11 cellular contexts compared by ENCODE assay signal in genomic region chr1:6447016-6447817, GRCh38. TPM values are rescaled to one million over a fixed set of nuclear protein-coding genes. Genes with fewer than 3 reads are reported as not detected.
DNase-seq lines count a peak whose midpoint lies in the region; ATAC-seq lines count a peak whose summit lies in the region.
"Had no signal": no experiment of that assay in that cellular context is flagged by ENCODE, and none has a peak within 500 bp of the region (broad histone marks: within the 10 kb centered on the region; RNA-seq: fewer than 3 reads in every experiment).

No MANE protein-coding gene starts in this region.

- H3K4me3 Mint-ChIP-seq in activated T-cell treated with anti-CD3 and anti-CD28 coated beads, Interleukin-2, amount 50 U/mL, for 4 hours: peak overlapping the region; percentile 54
- H3K4me3 Mint-ChIP-seq in stimulated activated memory B cell treated with anti-CD40 and anti-IgM and Interleukin-4, amounts not matched to agents 10 μg/mL and 1 μg/mL and 100 μg/mL, for 72 hours: peak overlapping the region; percentile 61

- H3K27me3 ChIP-seq in iPS DF 6.9 (ENCODE audit: control insufficient read depth, insufficient read depth, low read length): no peaks in the 10 kb centered on the region

- H3K9me3 ChIP-seq in iPS DF 6.9 (ENCODE audit: control insufficient read depth, insufficient read depth, low read length): no peaks in the 10 kb centered on the region

- no peak overlapping the region for H3K27ac Mint-ChIP-seq in stimulated activated memory B cell treated with anti-CD40 and anti-IgM and Interleukin-4, amounts not matched to agents 10 μg/mL and 1 μg/mL and 100 μg/mL, for 72 hours

- H3K9me3 Mint-ChIP-seq in activated T-cell treated with anti-CD3 and anti-CD28 coated beads, Interleukin-2, amount 50 U/mL, for 4 hours: no peaks in the 10 kb centered on the region
- no peaks in the 10 kb centered on the region for H3K9me3 Mint-ChIP-seq in stimulated activated memory B cell treated with anti-CD40 and anti-IgM and Interleukin-4, amounts not matched to agents 10 μg/mL and 1 μg/mL and 100 μg/mL, for 72 hours

- H3K36me3 Mint-ChIP-seq in activated T-cell treated with anti-CD3 and anti-CD28 coated beads, Interleukin-2, amount 50 U/mL, for 4 hours (ENCODE audit: insufficient read depth): no peaks in the 10 kb centered on the region
- H3K36me3 Mint-ChIP-seq in stimulated activated memory B cell treated with anti-CD40 and anti-IgM and Interleukin-4, amounts not matched to agents 10 μg/mL and 1 μg/mL and 100 μg/mL, for 72 hours: no peaks in the 10 kb centered on the region

- H3K27me3 Mint-ChIP-seq in activated T-cell treated with anti-CD3 and anti-CD28 coated beads, Interleukin-2, amount 50 U/mL, for 4 hours (ENCODE audit: low read depth): peaks cover 42% of the 10 kb centered on the region
- peaks cover 88% of the 10 kb centered on the region for H3K27me3 Mint-ChIP-seq in stimulated activated memory B cell treated with anti-CD40 and anti-IgM and Interleukin-4, amounts not matched to agents 10 μg/mL and 1 μg/mL and 100 μg/mL, for 72 hours

- H3K4me1 ChIP-seq in iPS DF 6.9 (ENCODE audit: control insufficient read depth, insufficient read depth, low read length): peaks cover 9% of the 10 kb centered on the region; the same call in 1 of the 2 replicates

- peak overlapping the region; percentile 22; the same call in 1 of the 2 replicates for H3K4me3 ChIP-seq in iPS DF 6.9 (ENCODE audit: low read length)
- H3K4me3 ChIP-seq: PC-9 had no signal

- H3K4me1 Mint-ChIP-seq in activated T-cell treated with anti-CD3 and anti-CD28 coated beads, Interleukin-2, amount 50 U/mL, for 4 hours (ENCODE audit: low read depth): peaks cover 20% of the 10 kb centered on the region
- H3K4me1 Mint-ChIP-seq in stimulated activated memory B cell treated with anti-CD40 and anti-IgM and Interleukin-4, amounts not matched to agents 10 μg/mL and 1 μg/mL and 100 μg/mL, for 72 hours: peaks cover 21% of the 10 kb centered on the region

- no peak for ATAC-seq in activated T-cell treated with anti-CD3 and anti-CD28 coated beads, Interleukin-2, amount 50 U/mL, for 4 hours
- no peak for ATAC-seq in stimulated activated memory B cell treated with anti-CD40 and anti-IgM and Interleukin-4, amounts not matched to agents 10 μg/mL and 1 μg/mL and 100 μg/mL, for 72 hours
- no peak for ATAC-seq in HG03095 (IDR thresholded peaks at IDR 0.05; ENCODE audit: unreplicated experiment)

- H3K36me3 ChIP-seq in iPS DF 6.9 (ENCODE audit: control insufficient read depth, insufficient read depth, low read length): no peaks in the 10 kb centered on the region

- DNase-seq in activated T-cell treated with anti-CD3 and anti-CD28 coated beads, Interleukin-2, amount 50 U/mL, for 4 hours: no peak
- DNase-seq in activated T-cell treated with anti-CD3 and anti-CD28 coated beads, Interleukin-2, amount 50 U/mL, for 48 hours: no peak
- peak; percentile 46 for DNase-seq in NCI-H526 treated with DMSO at 0.1 percent for 48 hours (lab: John Stamatoyannopoulos, UW)
- no peak for DNase-seq in iPS DF 6.9 (ENCODE audit: low read depth, low spot score)
- no peak for DNase-seq in NCI-H2107 treated with DMSO at 0.1 percent for 48 hours (lab: John Stamatoyannopoulos, UW; ENCODE audit: unreplicated experiment)
- DNase-seq in HK-2 (ENCODE audit: unreplicated experiment): no peak
- DNase-seq: activated CD4-positive, alpha-beta T cell treated with anti-CD3 and anti-CD28 coated beads for 48 hours; PC-9 had no signal

- H3K27ac ChIP-seq in iPS DF 6.9 (ENCODE audit: low read length): no peak overlapping the region
- H3K27ac ChIP-seq: PC-9 had no signal

- no CpG with 5 or more reads among the region's 67 CpGs for WGBS in iPS DF 6.9 (ENCODE audit: insufficient coverage, insufficient read length)

RNA-seq across cellular contexts. Expression of gene TNFRSF25, which starts 18.8 kb away (rescaled TPM):
- total RNA-seq in activated T-cell treated with anti-CD3 and anti-CD28 coated beads, Interleukin-2, amount 50 U/mL, for 4 hours: 100 to 1,000 TPM; 137 to 149 (median 145) TPM

RNA-seq across cellular contexts. Expression of gene ESPN, which starts 22.6 kb away (rescaled TPM):
- under 1 TPM; 0.42 to 0.76 (median 0.60) TPM for total RNA-seq in activated T-cell treated with anti-CD3 and anti-CD28 coated beads, Interleukin-2, amount 50 U/mL, for 4 hours
- total RNA-seq: osteocyte had no signal

RNA-seq across cellular contexts. Expression of gene HES2, which starts 27.5 kb away (rescaled TPM):
- total RNA-seq in activated T-cell treated with anti-CD3 and anti-CD28 coated beads, Interleukin-2, amount 50 U/mL, for 4 hours: not detected
- total RNA-seq: osteocyte had no signal

RNA-seq across cellular contexts. Expression of gene PLEKHG5, which starts 44.2 kb away (rescaled TPM):
- total RNA-seq in activated T-cell treated with anti-CD3 and anti-CD28 coated beads, Interleukin-2, amount 50 U/mL, for 4 hours: 1 to 10 TPM; 1.2 to 2.1 (median 1.4) TPM

RNA-seq across cellular contexts. Expression of gene ACOT7, which starts 53.6 kb away (rescaled TPM):
- total RNA-seq in activated T-cell treated with anti-CD3 and anti-CD28 coated beads, Interleukin-2, amount 50 U/mL, for 4 hours: 100 to 1,000 TPM in 2 of 3 donors, 10 to 100 TPM in 1; 92.8 to 112 (median 101) TPM
